Comparison of ENCODE assay signal across 9 cellular contexts in the genomic region with DNA sequence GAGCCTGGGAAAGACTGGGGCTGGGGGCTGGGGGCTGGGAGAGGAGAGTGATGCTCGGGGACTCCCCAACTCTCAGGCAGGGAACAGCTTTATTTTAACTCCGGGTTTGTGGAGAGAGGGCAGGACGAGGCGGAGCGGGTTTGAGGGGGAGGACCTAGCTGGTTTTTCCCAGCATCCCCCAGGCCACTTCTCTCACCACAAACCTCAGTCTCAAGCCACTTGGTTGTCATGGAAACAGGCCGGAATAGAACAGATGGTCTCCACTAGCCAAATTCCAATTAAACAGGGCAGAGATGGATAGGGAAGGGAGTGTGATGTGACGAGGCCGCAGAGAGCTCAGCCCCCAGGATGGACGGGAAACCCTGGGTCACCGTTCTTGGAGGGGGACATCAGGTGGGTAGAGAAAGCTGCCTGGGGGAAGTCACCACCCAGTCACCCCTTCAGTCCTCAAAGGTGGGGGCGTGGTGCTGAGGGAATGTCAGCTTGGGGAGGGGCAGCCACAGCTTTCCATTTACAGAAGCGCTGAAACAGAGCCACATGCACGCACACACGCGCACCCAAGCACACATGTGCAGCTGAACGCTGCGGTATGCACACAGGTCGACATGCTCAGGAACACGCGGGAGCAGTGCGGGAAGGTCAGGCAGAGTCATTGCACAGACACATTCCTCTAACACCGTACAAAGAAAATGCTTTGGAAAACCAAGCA. TPM values are rescaled to one million over a fixed set of nuclear protein-coding genes. Genes with fewer than 3 reads are reported as not detected.
DNase-seq lines count a peak whose midpoint lies in the region; ATAC-seq and TF ChIP-seq lines count a peak whose summit lies in the region.
"Had no signal": no experiment of that assay in that cellular context is flagged by ENCODE, and none has a peak within 500 bp of the region (broad histone marks: within the 10 kb centered on the region; RNA-seq: fewer than 3 reads in every experiment).

No MANE protein-coding gene starts in this region.

- POLR2A ChIA-PET in naive thymus-derived CD8-positive, alpha-beta T cell (lab: Charles Lee) = interaction anchor here (1.5 kb wide), 1 partner anchor 19 kb away, joined by 4 read pairs; the partner anchor contains the start of gene NECTIN1

- no peak overlapping the region for H2AFZ ChIP-seq in Loucy (ENCODE audit: low read length)

- no peak for ATAC-seq in naive thymus-derived CD8-positive, alpha-beta T cell
- ATAC-seq in HG03139 (IDR thresholded peaks at IDR 0.05; ENCODE audit: unreplicated experiment) (no peak), omental fat pad (ENCODE audit: low FRiP score) (no peak)

- peaks cover 0 to 2% (median 0%) of the 10 kb centered on the region in 9 donors for H3K9me3 Mint-ChIP-seq in naive thymus-derived CD8-positive, alpha-beta T cell

- H3K27ac Mint-ChIP-seq in naive thymus-derived CD8-positive, alpha-beta T cell = no peak overlapping the region

- H3K79me2 ChIP-seq in Loucy (ENCODE audit: insufficient read depth, low read length) = peaks cover 97% of the 10 kb centered on the region

- H3K4me3 Mint-ChIP-seq in naive thymus-derived CD8-positive, alpha-beta T cell = no peak overlapping the region

- peak overlapping the region in 7 of 11 experiments; percentile 23 to 56 (median 54); a peak in 10 of 22 replicates for H3K27ac ChIP-seq in BLaER1 treated with 17β-estradiol and CSF1 and Interleukin-3, amounts not matched to agents 10 nM and 100 nM
- H3K27ac ChIP-seq: colonic mucosa had no signal

- H4K20me1 ChIP-seq in BLaER1 treated with 17β-estradiol and CSF1 and Interleukin-3, amounts not matched to agents 10 nM and 100 nM = peaks cover 0 to 88% (median 0%) of the 10 kb centered on the region in 11 experiments; a peak in 8 of 22 replicates
- H4K20me1 ChIP-seq in Loucy (ENCODE audit: insufficient read depth, low read length, poor library complexity, severe bottlenecking) = peaks cover 86% of the 10 kb centered on the region

- no peaks in the 10 kb centered on the region for H3F3A ChIP-seq in Loucy (ENCODE audit: low read depth)

- no peaks in the 10 kb centered on the region; a peak in 1 of 22 replicates for H3K36me3 ChIP-seq in BLaER1 treated with 17β-estradiol and CSF1 and Interleukin-3, amounts not matched to agents 10 nM and 100 nM
- peaks cover 24% of the 10 kb centered on the region; the same call in 1 of the 2 replicates for H3K36me3 ChIP-seq in Loucy (ENCODE audit: insufficient read depth, low read length)
- H3K36me3 ChIP-seq: colonic mucosa had no signal

- no peaks in the 10 kb centered on the region for H3K9me3 ChIP-seq in BLaER1 treated with 17β-estradiol and CSF1 and Interleukin-3, amounts not matched to agents 10 nM and 100 nM (replicated peaks in 1 of 11)
- no peaks in the 10 kb centered on the region for H3K9me3 ChIP-seq in Loucy (ENCODE audit: insufficient read depth, low read depth, low read length)
- H3K9me3 ChIP-seq: colonic mucosa had no signal

- H3K4me2 ChIP-seq in BLaER1 treated with 17β-estradiol and CSF1 and Interleukin-3, amounts not matched to agents 10 nM and 100 nM = peak overlapping the region; percentile 47 to 94 (median 79)
- peak overlapping the region; percentile 35 for H3K4me2 ChIP-seq in Loucy (ENCODE audit: low read depth, low read length, poor library complexity, severe bottlenecking)

- H3K9me2 ChIP-seq in Loucy (replicated peaks; ENCODE audit: low read depth, low read length) = no peaks in the 10 kb centered on the region

- peaks cover 0 to 3% (median 2%) of the 10 kb centered on the region in 3 donors for H3K36me3 Mint-ChIP-seq in naive thymus-derived CD8-positive, alpha-beta T cell

- TF ChIP-seq CTCF in Loucy (conservative IDR thresholded peaks at IDR 0.05; ENCODE audit: low read length) (no peak), omental fat pad (IDR thresholded peaks at IDR 0.05) (no peak)

- H3K9ac ChIP-seq in BLaER1 treated with 17β-estradiol and CSF1 and Interleukin-3, amounts not matched to agents 10 nM and 100 nM = peak overlapping the region in 6 of 11 experiments; percentile 6 to 60 (median 49); a peak in 11 of 22 replicates
- H3K9ac ChIP-seq in Loucy (ENCODE audit: low read depth, low read length, poor library complexity, severe bottlenecking) = no peak overlapping the region

- H3K27me3 Mint-ChIP-seq in naive thymus-derived CD8-positive, alpha-beta T cell = peaks cover 20 to 36% (median 31%) of the 10 kb centered on the region in 5 donors

- DNase-seq in amygdala (lab: John Stamatoyannopoulos, UW) (peak in 44 of 56 donors; percentile 19 to 83 (median 46)), left kidney (ENCODE audit: low read depth, low spot score) (peak; percentile 98), omental fat pad (ENCODE audit: low spot score) (no peak)
- no peak for DNase-seq in naive thymus-derived CD8-positive, alpha-beta T cell
- DNase-seq in activated CD4-positive, alpha-beta T cell treated with anti-CD3 and anti-CD28 coated beads for 48 hours = no peak
- DNase-seq: colonic mucosa had no signal

- H3K4me3 ChIP-seq in BLaER1 treated with 17β-estradiol and CSF1 and Interleukin-3, amounts not matched to agents 10 nM and 100 nM = peak overlapping the region in 3 of 10 experiments; percentile 24 to 54 (median 29); a peak in 3 of 20 replicates
- no peak overlapping the region for H3K4me3 ChIP-seq in Loucy (ENCODE audit: low read length, poor library complexity, severe bottlenecking)
- H3K4me3 ChIP-seq: colonic mucosa had no signal

- H3K4me1 ChIP-seq in BLaER1 treated with 17β-estradiol and CSF1 and Interleukin-3, amounts not matched to agents 10 nM and 100 nM = peaks cover 44 to 71% (median 60%) of the 10 kb centered on the region in 10 experiments
- H3K4me1 ChIP-seq in Loucy (ENCODE audit: insufficient read depth, low read length, poor library complexity, severe bottlenecking) = peaks cover 42% of the 10 kb centered on the region

- no peaks in the 10 kb centered on the region for H3K27me3 ChIP-seq in BLaER1 treated with 17β-estradiol and CSF1 and Interleukin-3, amounts not matched to agents 10 nM and 100 nM
- no peaks in the 10 kb centered on the region for H3K27me3 ChIP-seq in Loucy (ENCODE audit: insufficient read depth, low read length, poor library complexity, severe bottlenecking)
- H3K27me3 ChIP-seq: colonic mucosa had no signal

- H3K4me1 Mint-ChIP-seq in naive thymus-derived CD8-positive, alpha-beta T cell = peaks cover 0 to 14% (median 5%) of the 10 kb centered on the region in 4 donors

RNA-seq across cellular contexts. Expression of gene NECTIN1, which starts 19.2 kb away (rescaled TPM):
- 1 to 10 TPM; 2.5 to 2.8 TPM for total RNA-seq in naive thymus-derived CD8-positive, alpha-beta T cell
- under 1 TPM in 2 of 3 donors, not detected in 1; 0.48 to 0.94 TPM for polyA plus RNA-seq in naive thymus-derived CD8-positive, alpha-beta T cell
- total RNA-seq in omental fat pad = 1 to 10 TPM; 2.2 to 4.3 (median 2.5) TPM

Comparison
In these comparisons a context has a peak if more than half of its experiments do, and no peak if none do; other contexts are left out.
1. DNase-seq: peak in amygdala (44 of 56) and left kidney (single experiment); none in naive thymus-derived CD8-positive, alpha-beta T cell (0 of 10), activated CD4-positive, alpha-beta T cell treated with anti-CD3 and anti-CD28 coated beads for 48 hours (single experiment) and omental fat pad (single experiment).